Comparison of ENCODE assay signal across 23 cellular contexts in genomic region chr7:134329614-134330316, GRCh38.
"Had no signal": no experiment of that assay in that cellular context is flagged by ENCODE, and none has a peak within 500 bp of the region (broad histone marks: within the 10 kb centered on the region; RNA-seq: fewer than 3 reads in every experiment).

No MANE protein-coding gene starts in this region.

- H3K27ac ChIP-seq: body of pancreas, heart right ventricle, neural progenitor cell, thoracic aorta, upper lobe of left lung had no signal

- H3K9me3 ChIP-seq: body of pancreas, thoracic aorta, upper lobe of left lung had no signal

- DNase-seq: activated B cell treated with CpG ODN at 0.5 μM for 24 hours; activated CD4-positive, alpha-beta T cell treated with anti-CD3 and anti-CD28 coated beads for 36 hours; activated CD4-positive, alpha-beta T cell treated with anti-CD3 and anti-CD28 coated beads, Interleukin-2, amount 50 U/mL, for 4 hours; activated CD8-positive, alpha-beta memory T cell treated with anti-CD3 and anti-CD28 coated beads, Interleukin-2, amount 50 U/mL, for 48 hours; activated naive CD4-positive, alpha-beta T cell treated with anti-CD3 and anti-CD28 coated beads for 36 hours; activated naive CD8-positive, alpha-beta T cell treated with anti-CD3 and anti-CD28 coated beads, Interleukin-2, amount 50 U/mL, for 24 hours; activated T-cell treated with anti-CD3 and anti-CD28 coated beads, Interleukin-2, amount 50 U/mL, for 48 hours; anterior cingulate cortex; body of pancreas; heart right ventricle; islet precursor cell; left cardiac atrium; naive thymus-derived CD4-positive, alpha-beta T cell; posterior cingulate gyrus; stimulated activated CD4-positive, alpha-beta T cell treated with anti-CD3 and anti-CD28 coated beads, Interleukin-4, amount 100 ng/mL, for 1 hour; stimulated activated naive CD4-positive, alpha-beta T cell treated with Interleukin-2 at 50 U/mL for 16 hours; T1000; upper lobe of left lung had no signal

- ATAC-seq: activated CD4-positive, alpha-beta T cell treated with anti-CD3 and anti-CD28 coated beads for 36 hours; activated naive CD8-positive, alpha-beta T cell treated with anti-CD3 and anti-CD28 coated beads, Interleukin-2, amount 50 U/mL, for 24 hours; body of pancreas; heart right ventricle; left cardiac atrium; naive thymus-derived CD4-positive, alpha-beta T cell; sciatic nerve had no signal

- H3K36me3 ChIP-seq: heart right ventricle, neural progenitor cell, thoracic aorta, upper lobe of left lung had no signal

- H3K4me1 ChIP-seq: heart right ventricle, neural progenitor cell, upper lobe of left lung had no signal

- H3K36me3 Mint-ChIP-seq: naive thymus-derived CD4-positive, alpha-beta T cell; neural progenitor cell had no signal

- H3K4me1 Mint-ChIP-seq: activated B cell treated with CpG ODN at 0.5 μM for 24 hours; activated CD4-positive, alpha-beta T cell treated with anti-CD3 and anti-CD28 coated beads for 36 hours; activated naive CD8-positive, alpha-beta T cell treated with anti-CD3 and anti-CD28 coated beads, Interleukin-2, amount 50 U/mL, for 24 hours had no signal

- H3K9me3 Mint-ChIP-seq: activated B cell treated with CpG ODN at 0.5 μM for 24 hours; activated naive CD4-positive, alpha-beta T cell treated with anti-CD3 and anti-CD28 coated beads for 36 hours; activated naive CD8-positive, alpha-beta T cell treated with anti-CD3 and anti-CD28 coated beads, Interleukin-2, amount 50 U/mL, for 24 hours; T-helper 1 cell treated with Interleukin-12 subunit alpha and Interleukin-12 subunit beta and Interleukin-4 antibody, amounts not matched to agents 30 μg/mL and 1 μg/mL, for 36 hours had no signal

- H3K27ac Mint-ChIP-seq: activated B cell treated with CpG ODN at 0.5 μM for 24 hours; activated CD4-positive, alpha-beta T cell treated with anti-CD3 and anti-CD28 coated beads for 36 hours; activated naive CD4-positive, alpha-beta T cell treated with anti-CD3 and anti-CD28 coated beads for 36 hours; activated naive CD8-positive, alpha-beta T cell treated with anti-CD3 and anti-CD28 coated beads, Interleukin-2, amount 50 U/mL, for 24 hours; naive thymus-derived CD4-positive, alpha-beta T cell; neural progenitor cell; T-helper 1 cell treated with Interleukin-12 subunit alpha and Interleukin-12 subunit beta and Interleukin-4 antibody, amounts not matched to agents 30 μg/mL and 1 μg/mL, for 36 hours had no signal

- H3K4me3 ChIP-seq: body of pancreas, heart right ventricle, lung, neural progenitor cell, thoracic aorta, upper lobe of left lung had no signal

- H3K9ac ChIP-seq: neural progenitor cell had no signal

- H2AFZ ChIP-seq: neural progenitor cell had no signal

- H3K4me2 ChIP-seq: neural progenitor cell had no signal

- H3K27me3 ChIP-seq: body of pancreas, neural progenitor cell, upper lobe of left lung had no signal

- H3K4me3 Mint-ChIP-seq: activated B cell treated with CpG ODN at 0.5 μM for 24 hours; activated CD4-positive, alpha-beta T cell treated with anti-CD3 and anti-CD28 coated beads for 36 hours; activated naive CD4-positive, alpha-beta T cell treated with anti-CD3 and anti-CD28 coated beads for 36 hours; activated naive CD8-positive, alpha-beta T cell treated with anti-CD3 and anti-CD28 coated beads, Interleukin-2, amount 50 U/mL, for 24 hours; naive thymus-derived CD4-positive, alpha-beta T cell; neural progenitor cell; T-helper 1 cell treated with Interleukin-12 subunit alpha and Interleukin-12 subunit beta and Interleukin-4 antibody, amounts not matched to agents 30 μg/mL and 1 μg/mL, for 36 hours had no signal
